Comparison of ENCODE assay signal across 26 cellular contexts in genomic region chr2:239535413-239535790, GRCh38.
"Had no signal": no experiment of that assay in that cellular context is flagged by ENCODE, and none has a peak within 500 bp of the region (broad histone marks: within the 10 kb centered on the region; RNA-seq: fewer than 3 reads in every experiment).

No MANE protein-coding gene starts in this region.

- H3K4me3 ChIP-seq: coronary artery, dorsolateral prefrontal cortex, left lung, lower lobe of right lung, right lobe of liver, skin epidermis, vagina had no signal

- DNase-seq: activated CD4-positive, alpha-beta T cell treated with anti-CD3 and anti-CD28 coated beads for 4 hours; activated CD4-positive, alpha-beta T cell treated with anti-CD3 and anti-CD28 coated beads, Interleukin-2, amount 50 U/mL, for 4 hours; activated naive CD4-positive, alpha-beta T cell treated with Interleukin-2 at 50 U/mL for 16 hours; activated T-cell treated with anti-CD3 and anti-CD28 coated beads for 4 hours; activated T-cell treated with anti-CD3 and anti-CD28 coated beads, Interleukin-2, amount 50 U/mL, for 72 hours; anterior cingulate cortex; cerebellar nuclear complex; effector memory CD4-positive, alpha-beta T cell; lower lobe of right lung; mesendoderm; stimulated activated CD4-positive, alpha-beta T cell treated with anti-CD3 and anti-CD28 coated beads, Interleukin-4, amount 100 ng/mL, for 4 hours; stimulated activated CD8-positive, alpha-beta memory T cell treated with anti-CD3 and anti-CD28 coated beads, Interleukin-4, amount 100 ng/mL, for 48 hours; stimulated activated naive CD8-positive, alpha-beta T cell treated with anti-CD3 and anti-CD28 coated beads, Interleukin-15, amount 100 ng/mL, for 72 hours; substantia nigra had no signal

- H3K27ac ChIP-seq: coronary artery, dorsolateral prefrontal cortex, left lung, lower lobe of right lung, neutrophil, right lobe of liver, skin epidermis, VCaP had no signal

- FAIRE-seq: frontal cortex, TTC549 had no signal

- H3K27me3 ChIP-seq: dorsolateral prefrontal cortex, right lobe of liver, vagina had no signal

- ATAC-seq: activated T-cell treated with anti-CD3 and anti-CD28 coated beads, Interleukin-2, amount 50 U/mL, for 72 hours; left lung; lower lobe of right lung; natural killer cell treated with Interleukin-12 subunit alpha and Interleukin-12 subunit beta and Interleukin-15 and Interleukin-18, amount 100 ng/mL, for 72 hours; stimulated activated memory B cell treated with anti-CD40 and anti-IgM and Interleukin-4, amounts not matched to agents 10 μg/mL and 1 μg/mL and 100 μg/mL, for 72 hours; stimulated activated naive CD8-positive, alpha-beta T cell treated with anti-CD3 and anti-CD28 coated beads, Interleukin-15, amount 100 ng/mL, for 72 hours had no signal

- H3K4me1 ChIP-seq: left lung, lower lobe of right lung, right lobe of liver had no signal

- H3K36me3 ChIP-seq: left lung, lower lobe of right lung, neutrophil, right lobe of liver, vagina had no signal

- H3K9me3 ChIP-seq: neutrophil, right lobe of liver, vagina had no signal
